ENCODE assay signal across 11 cellular contexts in genomic region chr3:143445118-143445517, GRCh38.
DNase-seq lines count a peak whose midpoint lies in the region; ATAC-seq, FAIRE-seq and TF ChIP-seq lines count a peak whose summit lies in the region.
"Had no signal": no experiment of that assay in that cellular context is flagged by ENCODE, and none has a peak within 500 bp of the region (broad histone marks: within the 10 kb centered on the region; RNA-seq: fewer than 3 reads in every experiment).

No MANE protein-coding gene starts in this region.

- BruUV-seq in GM12878 (replicated peaks; lab: Mats Ljungman, UMichigan) (no TSS peak), HepG2 (replicated peaks; lab: Mats Ljungman, UMichigan) (no TSS peak)

- ATAC-seq in GM19035 (IDR thresholded peaks at IDR 0.05; ENCODE audit: unreplicated experiment) (peak; percentile 81), HG03064 (IDR thresholded peaks at IDR 0.05; ENCODE audit: low read depth, unreplicated experiment) (peak; percentile 84), GM12878 (peak; percentile 81), HepG2 (no peak)

- H3K79me2 ChIP-seq in GM12878 (ENCODE audit: control insufficient read depth, insufficient read depth, low read length) (no peaks in the 10 kb centered on the region), HepG2 (ENCODE audit: insufficient read depth, low read length) (no peaks in the 10 kb centered on the region)

- no peak overlapping the region for H3K27ac ChIP-seq in GM12878 (ENCODE audit: control insufficient read depth, insufficient read depth)
- no peak overlapping the region for H3K27ac ChIP-seq in HepG2 (ENCODE audit: extremely low read length, insufficient read depth, low read length)
- H3K27ac ChIP-seq in substantia nigra (ENCODE audit: low read depth, low read length, poor library complexity, severe bottlenecking): no peak overlapping the region
- H3K27ac ChIP-seq: neural progenitor cell had no signal

- SMC1A ChIA-PET in GM12878 (lab: Charles Lee; ENCODE audit: uncharacterized antibody, unreplicated experiment): interaction anchor here (1.6 to 2.1 kb wide), 2 partner anchors 11 to 229 kb away, joined by 3 to 8 read pairs; no protein-coding TSS in a partner anchor

- TF ChIP-seq CTCF in CD14-positive monocyte (IDR thresholded peaks at IDR 0.05): no peak
- no peak for TF ChIP-seq CTCF in GM12878 (IDR thresholded peaks at IDR 0.05 in 2 of 3, conservative IDR thresholded peaks at IDR 0.05 in 1 of 3; ENCODE audit: control insufficient read depth in 2 of 3, extremely low read depth in 1 of 3, insufficient read depth in 1 of 3, low read depth in 3 of 3, low read length in 3 of 3)
- no peak for TF ChIP-seq CTCF in HepG2 (CRISPR knock-in tag; IDR thresholded peaks at IDR 0.05)

- H3K27ac Mint-ChIP-seq in CD14-positive monocyte: peak overlapping the region; percentile 95 to 99 (median 97)
- H3K27ac Mint-ChIP-seq: neural progenitor cell had no signal

- in situ Hi-C loops in GM12878 (cut with MboI) (no loop called here), HepG2 (cut with HindIII; ENCODE audit: extremely low pct_ligation_motif_present, low pct_unique_long_range_greater_than_20kb) (no loop called here)

- no peaks in the 10 kb centered on the region for H4K20me1 ChIP-seq in GM12878 (ENCODE audit: control insufficient read depth, insufficient read depth)
- H4K20me1 ChIP-seq in HepG2 (ENCODE audit: insufficient read depth, low read length): no peaks in the 10 kb centered on the region

- no peak overlapping the region for H3K4me3 Mint-ChIP-seq in CD14-positive monocyte
- H3K4me3 Mint-ChIP-seq: neural progenitor cell had no signal

- DNase-seq in CD14-positive monocyte (ENCODE audit: low spot score) (no peak), GM12878 (ENCODE audit: low read depth, low spot score) (peak; percentile 43), HepG2 (ENCODE audit: low spot score) (no peak), NOMO-1 treated with dmso at 0.1 percent for 144 hours (lab: John Stamatoyannopoulos, UW; ENCODE audit: unreplicated experiment) (no peak), substantia nigra (lab: John Stamatoyannopoulos, UW) (no peak), NCI-H345 (lab: John Stamatoyannopoulos, UW) (no peak)
- DNase-seq: activated CD8-positive, alpha-beta memory T cell treated with anti-CD3 and anti-CD28 coated beads, Interleukin-2, amount 50 U/mL, for 48 hours; DMS79 had no signal

- no peaks in the 10 kb centered on the region for H3K36me3 ChIP-seq in GM12878 (ENCODE audit: control insufficient read depth in 2 of 2, insufficient read depth in 2 of 2, low read length in 1 of 2)
- H3K36me3 ChIP-seq in HepG2 (replicated peaks in 1 of 2; ENCODE audit: control insufficient read depth in 1 of 2, insufficient read depth in 2 of 2, low read length in 2 of 2): no peaks in the 10 kb centered on the region
- H3K36me3 ChIP-seq: neural progenitor cell had no signal

- CTCF ChIA-PET in GM12878 (lab: Yijun Ruan, JAX): interaction anchor here (1.4 to 1.8 kb wide), 3 partner anchors 11 to 229 kb away, joined by 4 to 5 read pairs (median 5); no protein-coding TSS in a partner anchor
- CTCF ChIA-PET in HepG2 (lab: Yijun Ruan, JAX; ENCODE audit: low intra/inter-chr PET ratio, low total read pairs): no interaction called here

- H3K4me1 ChIP-seq in GM12878 (ENCODE audit: control insufficient read depth, insufficient read depth, low read length) (peaks cover 15% of the 10 kb centered on the region), HepG2 (ENCODE audit: insufficient read depth, low read length) (no peaks in the 10 kb centered on the region)
- H3K4me1 ChIP-seq: neural progenitor cell had no signal

- H3K9me3 ChIP-seq in GM12878 (replicated peaks; ENCODE audit: control insufficient read depth, insufficient read depth, low read length): no peaks in the 10 kb centered on the region
- H3K9me3 ChIP-seq in HepG2 (ENCODE audit: low read length): no peaks in the 10 kb centered on the region

- H3K27me3 ChIP-seq in GM12878 (replicated peaks in 1 of 2; ENCODE audit: control insufficient read depth in 2 of 2, insufficient read depth in 2 of 2, low read length in 1 of 2): no peaks in the 10 kb centered on the region
- H3K27me3 ChIP-seq in HepG2 (ENCODE audit: control insufficient read depth in 1 of 2, insufficient read depth in 2 of 2, low read length in 2 of 2): no peaks in the 10 kb centered on the region
- H3K27me3 ChIP-seq: neural progenitor cell had no signal

- POLR2A ChIA-PET in GM12878 (lab: Charles Lee): no interaction called here
- POLR2A ChIA-PET in HepG2 (lab: Yijun Ruan, JAX): no interaction called here

- FAIRE-seq in GM12878 (lab: Jason Lieb, UNC) (peak; percentile 79), HepG2 (lab: Jason Lieb, UNC) (no peak)

- TF ChIP-seq EP300 in GM12878 (IDR thresholded peaks at IDR 0.05; ENCODE audit: borderline replicate concordance in 1 of 2, control insufficient read depth in 1 of 2, low read depth in 2 of 2, low read length in 2 of 2) (no peak), HepG2 (IDR thresholded peaks at IDR 0.05; ENCODE audit: low read depth in 2 of 2, low read length in 2 of 2) (no peak), HepG2 (CRISPR knock-in tag; IDR thresholded peaks at IDR 0.05; ENCODE audit: borderline replicate concordance) (no peak)

- no peak for TF ChIP-seq RAD21 in GM12878 (IDR thresholded peaks at IDR 0.05; ENCODE audit: insufficient read depth, low read depth, low read length)
- TF ChIP-seq RAD21 in HepG2 (CRISPR knock-in tag; IDR thresholded peaks at IDR 0.05): no peak

- TF ChIP-seq POLR2A in GM12878 (IDR thresholded peaks at IDR 0.05; ENCODE audit: low read depth, low read length) (no peak), HepG2 (IDR thresholded peaks at IDR 0.05; ENCODE audit: insufficient read depth in 1 of 2, low read depth in 2 of 2, low read length in 2 of 2) (no peak)

- H3K27me3 Mint-ChIP-seq in CD14-positive monocyte (ENCODE audit: low read depth in 3 of 3): peaks cover 0 to 2% (median 0%) of the 10 kb centered on the region in 3 donors

- H3K9me3 Mint-ChIP-seq in CD14-positive monocyte: peaks cover 0 to 4% (median 0%) of the 10 kb centered on the region in 7 donors
- H3K9me3 Mint-ChIP-seq: neural progenitor cell had no signal

- H2AFZ ChIP-seq in GM12878 (ENCODE audit: control insufficient read depth, low read depth, low read length) (no peak overlapping the region; the same call in 1 of the 2 replicates), HepG2 (ENCODE audit: low read length) (no peak overlapping the region)
- H2AFZ ChIP-seq: neural progenitor cell had no signal

- intact Hi-C loops in CD14-positive monocyte (cut with micrococcal nuclease): loop anchor here in 1 of 2 donors (10.0 kb wide), 1 partner anchor 320 kb away; no protein-coding TSS in a partner anchor
- intact Hi-C loops in GM12878 (cut with micrococcal nuclease; ENCODE audit: unreplicated experiment): no loop called here
- intact Hi-C loops in HepG2 (cut with micrococcal nuclease; ENCODE audit: unreplicated experiment): no loop called here

- no peak overlapping the region for H3K4me3 ChIP-seq in GM12878
- no peak overlapping the region for H3K4me3 ChIP-seq in HepG2 (replicated peaks in 1 of 3; ENCODE audit: insufficient read depth in 1 of 3, low read depth in 2 of 3, low read length in 3 of 3)
- H3K4me3 ChIP-seq: neural progenitor cell had no signal

- peaks cover 36% of the 10 kb centered on the region for H3K4me1 Mint-ChIP-seq in CD14-positive monocyte
- H3K4me1 Mint-ChIP-seq: neural progenitor cell had no signal

- WGBS in GM12878 (ENCODE audit: insufficient coverage, insufficient replicate concordance, low lambda C conversion rate, missing lambda C conversion rate): 58% methylated on average over 2 of the region's 2 CpGs
- WGBS in HepG2 (ENCODE audit: low lambda C conversion rate): 0% methylated on average over 2 of the region's 2 CpGs

- no peak overlapping the region for H3K4me2 ChIP-seq in GM12878 (ENCODE audit: control insufficient read depth, insufficient read depth)
- no peak overlapping the region for H3K4me2 ChIP-seq in HepG2 (ENCODE audit: low read depth, low read length)
- H3K4me2 ChIP-seq: neural progenitor cell had no signal

- no peak overlapping the region for H3K9ac ChIP-seq in GM12878 (ENCODE audit: control insufficient read depth, insufficient read depth, low read length)
- no peak overlapping the region for H3K9ac ChIP-seq in HepG2 (ENCODE audit: insufficient read depth, low read depth, low read length)
- H3K9ac ChIP-seq: neural progenitor cell had no signal

- H3K36me3 Mint-ChIP-seq in CD14-positive monocyte: peaks cover 20 to 22% of the 10 kb centered on the region in 2 donors
- H3K36me3 Mint-ChIP-seq: neural progenitor cell had no signal

- RAD21 ChIA-PET in GM12878 (lab: Charles Lee; ENCODE audit: unreplicated experiment): no interaction called here

TF ChIP-seq in GM12878, 131 proteins besides CTCF, POLR2A, EP300 and RAD21 (continues in another document):
- peak; percentile 72; the same call in 1 of the 2 replicates for TF ChIP-seq NFIC (IDR thresholded peaks at IDR 0.05; ENCODE audit: low read depth, low read length)
- no peak for TF ChIP-seq SREBF1 (IDR thresholded peaks at IDR 0.05; ENCODE audit: low read length)
- peak in 1 of 2 experiments; percentile 21; a peak in 1 of 4 replicates for TF ChIP-seq ETV6 (conservative IDR thresholded peaks at IDR 0.05 in 1 of 2, IDR thresholded peaks at IDR 0.05 in 1 of 2; ENCODE audit: borderline replicate concordance in 1 of 2, low read depth in 1 of 2)
- TF ChIP-seq GATAD2B (conservative IDR thresholded peaks at IDR 0.05; ENCODE audit: low read depth): no peak
- TF ChIP-seq ZSCAN29 (IDR thresholded peaks at IDR 0.05): no peak
- 0 out of 2 replicates have a peak, but pooled peaks have one; percentile 37 for TF ChIP-seq BCL11A (IDR thresholded peaks at IDR 0.05; ENCODE audit: low read depth, low read length)
- peak; percentile 12 for TF ChIP-seq SP1 (IDR thresholded peaks at IDR 0.05; ENCODE audit: low read depth, low read length)

TF ChIP-seq in HepG2, 621 proteins besides CTCF, POLR2A, EP300 and RAD21:
- TF ChIP-seq, protein P1, sequence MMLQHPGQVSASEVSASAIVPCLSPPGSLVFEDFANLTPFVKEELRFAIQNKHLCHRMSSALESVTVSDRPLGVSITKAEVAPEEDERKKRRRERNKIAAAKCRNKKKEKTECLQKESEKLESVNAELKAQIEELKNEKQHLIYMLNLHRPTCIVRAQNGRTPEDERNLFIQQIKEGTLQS (CRISPR knock-in tag; IDR thresholded peaks at IDR 0.05): no peak
